ENCODE assay signal across 14 cellular contexts in genomic region chr3:168049366-168049974, GRCh38. TPM values are rescaled to one million over a fixed set of nuclear protein-coding genes. Genes with fewer than 3 reads are reported as not detected.
A peak's percentile ranks its signal among the peaks of the same experiment; 100 is the strongest.
DNase-seq lines count a peak whose midpoint lies in the region; ATAC-seq and TF ChIP-seq lines count a peak whose summit lies in the region.
"Had no signal": no experiment of that assay in that cellular context is flagged by ENCODE, and none has a peak within 500 bp of the region (broad histone marks: within the 10 kb centered on the region; RNA-seq: fewer than 3 reads in every experiment).

No MANE protein-coding gene starts in this region.

- H3K36me3 ChIP-seq in PC-3 (ENCODE audit: low read depth, low read length) (no peaks in the 10 kb centered on the region), osteoblast (ENCODE audit: insufficient read depth, low read length) (no peaks in the 10 kb centered on the region)
- H3K36me3 ChIP-seq: thyroid gland had no signal

- intact Hi-C loops in PC-3 (cut with micrococcal nuclease): no loop called here

- no peaks in the 10 kb centered on the region for H3K9me3 ChIP-seq in PC-3 (ENCODE audit: low read length)
- H3K9me3 ChIP-seq in osteoblast (ENCODE audit: low read depth, low read length): no peaks in the 10 kb centered on the region
- H3K9me3 ChIP-seq: thyroid gland had no signal

- POLR2A ChIA-PET in PC-3 (lab: Charles Lee; ENCODE audit: unreplicated experiment): no interaction called here

- H3K27me3 ChIP-seq in PC-3 (ENCODE audit: low read length): no peaks in the 10 kb centered on the region
- H3K27me3 ChIP-seq in osteoblast (ENCODE audit: insufficient read depth, low read length): no peaks in the 10 kb centered on the region
- H3K27me3 ChIP-seq: BLaER1, thyroid gland had no signal

- ATAC-seq in PC-3: 0 out of 2 replicates have a peak, but pooled peaks have one; percentile 6

- H2AFZ ChIP-seq in PC-3 (ENCODE audit: low read length) (no peak overlapping the region), osteoblast (ENCODE audit: low read length) (no peak overlapping the region)

- H3K9ac ChIP-seq in PC-3 (ENCODE audit: low read length): no peak overlapping the region
- H3K9ac ChIP-seq: BLaER1 had no signal

- H3K4me2 ChIP-seq in PC-3 (ENCODE audit: low read length): no peak overlapping the region
- peak overlapping the region; percentile 22 for H3K4me2 ChIP-seq in osteoblast (ENCODE audit: insufficient read depth, low read length)
- H3K4me2 ChIP-seq: BLaER1 had no signal

- BruUV-seq in PC-3 (replicated peaks; lab: Mats Ljungman, UMichigan): no TSS peak

- H3K27ac ChIP-seq in PC-3 (ENCODE audit: low read length) (no peak overlapping the region), osteoblast (ENCODE audit: low read depth, low read length) (peak overlapping the region; percentile 68)
- H3K27ac ChIP-seq: BLaER1, thyroid gland had no signal

- H3K4me3 ChIP-seq in PC-3 (ENCODE audit: low read length): no peak overlapping the region
- H3K4me3 ChIP-seq in foreskin fibroblast (ENCODE audit: low read depth in 1 of 2, low read length in 2 of 2): no peak overlapping the region
- H3K4me3 ChIP-seq in osteoblast (ENCODE audit: insufficient read depth, low read length): no peak overlapping the region
- H3K4me3 ChIP-seq: BLaER1, thyroid gland had no signal

- DNase-seq in COR-L47 (lab: John Stamatoyannopoulos, UW) (peak; percentile 50), PC-3 (no peak), foreskin fibroblast (peak; percentile 49 to 74), osteoblast (ENCODE audit: insufficient read length, low spot score, missing footprints) (peak; percentile 15), NCI-H748 treated with DMSO at 0.1 percent for 48 hours (lab: John Stamatoyannopoulos, UW) (no peak), foreskin melanocyte (no peak), ureter (ENCODE audit: low spot score) (no peak), UCSD-AML1 (lab: John Stamatoyannopoulos, UW; ENCODE audit: unreplicated experiment) (no peak)
- DNase-seq: activated CD4-positive, alpha-beta memory T cell treated with anti-CD3 and anti-CD28 coated beads, Interleukin-2, amount 10 ng/mL, durations not matched to agents 7 days and 5 days; activated naive CD4-positive, alpha-beta T cell; effector memory CD4-positive, alpha-beta T cell; NCI-H1436; thyroid gland had no signal

- no peaks in the 10 kb centered on the region for H3F3A ChIP-seq in PC-3 (ENCODE audit: low read length, unreplicated experiment)

- H3K79me2 ChIP-seq in PC-3 (ENCODE audit: low read length) (no peaks in the 10 kb centered on the region), osteoblast (ENCODE audit: insufficient read depth, low read length) (peaks cover 67% of the 10 kb centered on the region)

- H4K20me1 ChIP-seq in PC-3 (ENCODE audit: low read length): no peaks in the 10 kb centered on the region
- H4K20me1 ChIP-seq in osteoblast (ENCODE audit: insufficient read depth, low read length): peaks cover 8% of the 10 kb centered on the region

- H3K9me2 ChIP-seq in PC-3 (replicated peaks; ENCODE audit: low read length): no peaks in the 10 kb centered on the region

- TF ChIP-seq CTCF in PC-3 (conservative IDR thresholded peaks at IDR 0.05; ENCODE audit: low read depth, low read length): no peak
- TF ChIP-seq CTCF in foreskin fibroblast (IDR thresholded peaks at IDR 0.05; ENCODE audit: low read depth, low read length): no peak
- no peak for TF ChIP-seq CTCF in osteoblast (IDR thresholded peaks at IDR 0.05; ENCODE audit: extremely low read depth, low read depth, low read length)

- CTCF ChIA-PET in PC-3 (lab: Charles Lee): interaction anchor here (0.6 kb wide), 2 partner anchors 41 to 394 kb away, joined by 3 to 4 read pairs; no protein-coding TSS in a partner anchor

- no peaks in the 10 kb centered on the region for H3K4me1 ChIP-seq in PC-3 (ENCODE audit: insufficient read depth, low read length)
- H3K4me1 ChIP-seq in osteoblast (ENCODE audit: insufficient read depth, low read length): peaks cover 22% of the 10 kb centered on the region
- H3K4me1 ChIP-seq: thyroid gland had no signal

RNA-seq across cellular contexts. Expression of gene GOLIM4, which starts 46.3 kb away (rescaled TPM):
- total RNA-seq in PC-3 (2014; rRNA removed) (25.3 and 28.5 TPM in 2 replicates), osteoblast (44.5 and 50.1 TPM in 2 replicates), ureter (21.8 TPM)

Comparison
In these comparisons a context has a peak if more than half of its experiments do, and no peak if none do; other contexts are left out.
1. DNase-seq: peak in COR-L47 (single experiment), foreskin fibroblast (2 of 2) and osteoblast (single experiment); none in PC-3 (single experiment), NCI-H748 treated with DMSO at 0.1 percent for 48 hours (single experiment), foreskin melanocyte (single experiment), ureter (single experiment) and UCSD-AML1 (single experiment).